Comparison of ENCODE assay signal across 21 cellular contexts in the genomic region with DNA sequence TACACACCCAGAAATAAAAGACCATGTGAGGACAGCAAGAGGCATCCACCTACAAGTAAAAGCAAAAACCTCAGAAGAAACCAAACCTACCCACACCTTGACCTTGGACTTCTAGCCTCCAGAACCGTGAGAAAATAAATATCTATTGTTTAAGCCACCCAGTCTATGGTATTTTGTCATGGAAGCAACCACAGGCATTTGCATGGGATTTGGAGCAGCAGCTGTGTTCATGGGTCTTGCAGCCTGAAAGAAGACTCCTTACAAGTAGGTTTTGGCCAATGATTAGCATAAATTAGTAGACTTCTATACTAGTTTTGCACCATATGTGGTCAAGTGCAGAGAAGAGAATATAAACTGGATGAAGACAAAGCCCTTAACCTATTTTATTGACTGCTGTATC. TPM values are rescaled to one million over a fixed set of nuclear protein-coding genes. Genes with fewer than 3 reads are reported as not detected.
"Had no signal": no experiment of that assay in that cellular context is flagged by ENCODE, and none has a peak within 500 bp of the region (broad histone marks: within the 10 kb centered on the region; RNA-seq: fewer than 3 reads in every experiment).

No MANE protein-coding gene starts in this region.

- DNase-seq: activated CD4-positive, alpha-beta memory T cell treated with anti-CD3 and anti-CD28 coated beads, Interleukin-2, amount 10 ng/mL, durations not matched to agents 7 days and 5 days; activated CD4-positive, alpha-beta T cell treated with anti-CD3 and anti-CD28 coated beads for 48 hours; activated naive CD4-positive, alpha-beta T cell treated with Interleukin-2 at 50 U/mL for 16 hours; activated T-cell treated with anti-CD3 and anti-CD28 coated beads, Interleukin-2, amount 50 U/mL, for 1 hour; anterior cingulate cortex; cortex of kidney; erythroblast; foreskin melanocyte; glutamatergic neuron; hippocampal formation; islet precursor cell; right lobe of liver; stimulated activated CD4-positive, alpha-beta T cell treated with anti-CD3 and anti-CD28 coated beads, Interleukin-4, amount 100 ng/mL, for 24 hours; testis; upper lobe of right lung had no signal

- H3K9me3 Mint-ChIP-seq: activated CD4-positive, alpha-beta memory T cell treated with anti-CD3 and anti-CD28 coated beads, Interleukin-2, amount 10 ng/mL, durations not matched to agents 7 days and 5 days; activated T-helper 2 cell treated with anti-CD3 and anti-CD28 coated beads, Interferon-gamma antibody, Interleukin-2, Interleukin-4, amounts not matched to agents 10 μg/mL and 5 μg/mL and 100 μg/mL, durations not matched to agents 14 hours and 24 hours and 36 hours; natural killer cell treated with Interleukin-12 subunit alpha and Interleukin-12 subunit beta and Interleukin-15 and Interleukin-18, amount 100 ng/mL, for 72 hours; stimulated activated memory B cell treated with anti-CD40 and anti-IgM and Interleukin-4, amounts not matched to agents 10 μg/mL and 1 μg/mL and 100 μg/mL, for 72 hours had no signal

- H3K4me3 Mint-ChIP-seq: activated CD4-positive, alpha-beta memory T cell treated with anti-CD3 and anti-CD28 coated beads, Interleukin-2, amount 10 ng/mL, durations not matched to agents 7 days and 5 days; natural killer cell treated with Interleukin-12 subunit alpha and Interleukin-12 subunit beta and Interleukin-15 and Interleukin-18, amount 100 ng/mL, for 72 hours; stimulated activated memory B cell treated with anti-CD40 and anti-IgM and Interleukin-4, amounts not matched to agents 10 μg/mL and 1 μg/mL and 100 μg/mL, for 72 hours; WTC11 had no signal

- H3K27ac Mint-ChIP-seq: activated CD4-positive, alpha-beta memory T cell treated with anti-CD3 and anti-CD28 coated beads, Interleukin-2, amount 10 ng/mL, durations not matched to agents 7 days and 5 days; activated T-helper 2 cell treated with anti-CD3 and anti-CD28 coated beads, Interferon-gamma antibody, Interleukin-2, Interleukin-4, amounts not matched to agents 10 μg/mL and 5 μg/mL and 100 μg/mL, durations not matched to agents 14 hours and 24 hours and 36 hours; natural killer cell treated with Interleukin-12 subunit alpha and Interleukin-12 subunit beta and Interleukin-15 and Interleukin-18, amount 100 ng/mL, for 72 hours; stimulated activated memory B cell treated with anti-CD40 and anti-IgM and Interleukin-4, amounts not matched to agents 10 μg/mL and 1 μg/mL and 100 μg/mL, for 72 hours; WTC11 had no signal

- H3K4me1 Mint-ChIP-seq: activated CD4-positive, alpha-beta memory T cell treated with anti-CD3 and anti-CD28 coated beads, Interleukin-2, amount 10 ng/mL, durations not matched to agents 7 days and 5 days; WTC11 had no signal

- H3K4me3 ChIP-seq: breast epithelium, lung, right lobe of liver, testis, upper lobe of right lung had no signal

- H3K36me3 Mint-ChIP-seq: natural killer cell treated with Interleukin-12 subunit alpha and Interleukin-12 subunit beta and Interleukin-15 and Interleukin-18, amount 100 ng/mL, for 72 hours; stimulated activated memory B cell treated with anti-CD40 and anti-IgM and Interleukin-4, amounts not matched to agents 10 μg/mL and 1 μg/mL and 100 μg/mL, for 72 hours; WTC11 had no signal

- H3K27me3 Mint-ChIP-seq: activated CD4-positive, alpha-beta memory T cell treated with anti-CD3 and anti-CD28 coated beads, Interleukin-2, amount 10 ng/mL, durations not matched to agents 7 days and 5 days; natural killer cell treated with Interleukin-12 subunit alpha and Interleukin-12 subunit beta and Interleukin-15 and Interleukin-18, amount 100 ng/mL, for 72 hours; stimulated activated memory B cell treated with anti-CD40 and anti-IgM and Interleukin-4, amounts not matched to agents 10 μg/mL and 1 μg/mL and 100 μg/mL, for 72 hours had no signal

- ATAC-seq: natural killer cell treated with Interleukin-12 subunit alpha and Interleukin-12 subunit beta and Interleukin-15 and Interleukin-18, amount 100 ng/mL, for 72 hours; right lobe of liver; stimulated activated memory B cell treated with anti-CD40 and anti-IgM and Interleukin-4, amounts not matched to agents 10 μg/mL and 1 μg/mL and 100 μg/mL, for 72 hours; upper lobe of right lung; WTC11 had no signal

RNA-seq across cellular contexts. Expression of a gene that starts 27.9 kb away (rescaled TPM):
- total RNA-seq: activated CD4-positive, alpha-beta memory T cell treated with anti-CD3 and anti-CD28 coated beads, Interleukin-2, amount 10 ng/mL, durations not matched to agents 7 days and 5 days; activated T-helper 2 cell treated with anti-CD3 and anti-CD28 coated beads, Interferon-gamma antibody, Interleukin-2, Interleukin-4, amounts not matched to agents 10 μg/mL and 5 μg/mL and 100 μg/mL, durations not matched to agents 14 hours and 24 hours and 36 hours; breast epithelium; lung; natural killer cell treated with Interleukin-12 subunit alpha and Interleukin-12 subunit beta and Interleukin-15 and Interleukin-18, amount 100 ng/mL, for 72 hours; right lobe of liver; testis; upper lobe of right lung; WTC11 had no signal
- polyA plus RNA-seq: lung had no signal
